Comparison of ENCODE assay signal across 23 cellular contexts in the genomic region with DNA sequence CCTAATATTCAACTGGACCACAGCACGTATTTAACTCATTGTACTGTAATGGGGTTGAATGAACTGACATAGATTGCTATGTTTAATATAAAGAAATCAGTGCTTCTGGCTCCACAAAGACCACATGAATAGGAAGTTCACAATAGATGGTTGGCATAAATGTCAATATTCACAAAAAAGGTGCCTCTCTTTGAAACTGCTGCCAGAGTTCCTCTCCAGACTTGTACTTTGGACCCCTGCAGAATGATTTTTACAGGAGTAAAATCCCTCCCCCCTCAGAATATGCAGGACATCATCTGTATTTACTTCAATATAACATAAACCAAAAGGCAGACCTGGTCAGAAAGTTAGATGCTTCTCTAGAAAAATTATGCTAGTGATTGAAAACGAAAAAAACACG.
"Had no signal": no experiment of that assay in that cellular context is flagged by ENCODE, and none has a peak within 500 bp of the region (broad histone marks: within the 10 kb centered on the region; RNA-seq: fewer than 3 reads in every experiment).

No MANE protein-coding gene starts in this region.

- H3K27me3 ChIP-seq: pancreas, spleen, tibial nerve, uterus had no signal

- H3K4me1 ChIP-seq: left ventricle myocardium inferior, lower lobe of right lung, prostate gland, sigmoid colon, spleen, tibial nerve, uterus had no signal

- H3K27ac ChIP-seq: left ventricle myocardium inferior, lower lobe of right lung, pancreas, prostate gland, sigmoid colon, spleen, tibial nerve, uterus had no signal

- H3K4me3 ChIP-seq: left ventricle myocardium inferior, lower lobe of right lung, pancreas, prostate gland, sigmoid colon, spleen, tibial nerve, uterus had no signal

- H3K36me3 ChIP-seq: left ventricle myocardium inferior, lower lobe of right lung, pancreas, prostate gland, sigmoid colon, spleen, tibial nerve, uterus had no signal

- H3K9me3 ChIP-seq: left ventricle myocardium inferior, lower lobe of right lung, pancreas, prostate gland, sigmoid colon, spleen, tibial nerve, uterus had no signal

- DNase-seq: hypothalamus; immature natural killer cell; kidney; left colon; left ventricle myocardium inferior; lower lobe of right lung; mammary epithelial cell; mesenchymal stem cell; naive thymus-derived CD8-positive, alpha-beta T cell; nucleus accumbens; posterior cingulate gyrus; retina; right cardiac atrium; sigmoid colon; small intestine; spleen; stimulated activated CD4-positive, alpha-beta T cell treated with anti-CD3 and anti-CD28 coated beads, Interleukin-4, amount 100 ng/mL, for 24 hours; stimulated activated naive CD4-positive, alpha-beta T cell treated with Interleukin-2 at 50 U/mL for 16 hours; stimulated activated naive CD8-positive, alpha-beta T cell treated with anti-CD3 and anti-CD28 coated beads, Interleukin-15, amount 100 ng/mL, for 72 hours; uterus had no signal
